27 cellular contexts compared by ENCODE assay signal in genomic region chr11:28826807-28827206, GRCh38.
"Had no signal": no experiment of that assay in that cellular context is flagged by ENCODE, and none has a peak within 500 bp of the region (broad histone marks: within the 10 kb centered on the region; RNA-seq: fewer than 3 reads in every experiment).

No MANE protein-coding gene starts in this region.

- H3K9ac ChIP-seq: parathyroid adenoma had no signal

- H3K27me3 ChIP-seq: neutrophil, ovary, right lobe of liver, sigmoid colon, stomach, thyroid gland, tibial nerve, upper lobe of left lung, vagina had no signal

- H2AFZ ChIP-seq: parathyroid adenoma had no signal

- H3K4me3 ChIP-seq: ovary, psoas muscle, right lobe of liver, sigmoid colon, stomach, thoracic aorta, thyroid gland, tibial nerve, upper lobe of left lung, vagina had no signal

- H3K36me3 ChIP-seq: neutrophil, ovary, right lobe of liver, sigmoid colon, stomach, thoracic aorta, thyroid gland, tibial nerve, upper lobe of left lung, vagina had no signal

- H3K4me1 ChIP-seq: parathyroid adenoma, psoas muscle, right lobe of liver, sigmoid colon, stomach, thyroid gland, tibial nerve, upper lobe of left lung, vagina had no signal

- H3K27ac ChIP-seq: neutrophil, ovary, parathyroid adenoma, psoas muscle, right lobe of liver, sigmoid colon, stomach, thoracic aorta, thyroid gland, tibial nerve, upper lobe of left lung, vagina had no signal

- ATAC-seq: naive thymus-derived CD8-positive, alpha-beta T cell; natural killer cell treated with Interleukin-12 subunit alpha and Interleukin-12 subunit beta and Interleukin-15 and Interleukin-18, amount 100 ng/mL, for 72 hours; psoas muscle; right cardiac atrium; right lobe of liver; stimulated activated effector memory CD8-positive, alpha-beta T cell treated with anti-CD3 and anti-CD28 coated beads, Interleukin-12 subunit alpha, Interleukin-12 subunit beta, amount 100 ng/mL, for 72 hours; stimulated activated naive B cell treated with anti-CD40 and anti-IgM and Interleukin-4, amounts not matched to agents 10 μg/mL and 1 μg/mL and 100 μg/mL, for 72 hours had no signal

- H3K79me2 ChIP-seq: parathyroid adenoma had no signal

- H3K9me3 ChIP-seq: neutrophil, psoas muscle, right lobe of liver, thoracic aorta, thyroid gland, vagina had no signal

- DNase-seq: naive thymus-derived CD8-positive, alpha-beta T cell; nephron progenitor cell; nucleus accumbens; ovary; posterior cingulate gyrus; psoas muscle; right cardiac atrium; right lobe of liver; sigmoid colon; small intestine; stimulated activated CD4-positive, alpha-beta T cell treated with anti-CD3 and anti-CD28 coated beads, Interleukin-15, amount 100 ng/mL, for 24 hours; stimulated activated CD4-positive, alpha-beta T cell treated with anti-CD3 and anti-CD28 coated beads, Interleukin-2, amount 100 ng/mL, for 24 hours; stimulated activated CD4-positive, alpha-beta T cell treated with anti-CD3 and anti-CD28 coated beads, Interleukin-2, amount 100 ng/mL, for 48 hours; stimulated activated CD4-positive, alpha-beta T cell treated with anti-CD3 and anti-CD28 coated beads, Interleukin-4, amount 100 ng/mL, for 24 hours; stimulated activated naive B cell treated with anti-CD40 and anti-IgM and Interleukin-4, amounts not matched to agents 10 μg/mL and 1 μg/mL and 100 μg/mL, for 72 hours; stimulated activated naive CD4-positive, alpha-beta T cell treated with Interleukin-2 at 50 U/mL for 16 hours; stomach; thyroid gland; trophoblast cell; upper lobe of left lung had no signal
